ENCODE assay signal across 11 cellular contexts in the genomic region with DNA sequence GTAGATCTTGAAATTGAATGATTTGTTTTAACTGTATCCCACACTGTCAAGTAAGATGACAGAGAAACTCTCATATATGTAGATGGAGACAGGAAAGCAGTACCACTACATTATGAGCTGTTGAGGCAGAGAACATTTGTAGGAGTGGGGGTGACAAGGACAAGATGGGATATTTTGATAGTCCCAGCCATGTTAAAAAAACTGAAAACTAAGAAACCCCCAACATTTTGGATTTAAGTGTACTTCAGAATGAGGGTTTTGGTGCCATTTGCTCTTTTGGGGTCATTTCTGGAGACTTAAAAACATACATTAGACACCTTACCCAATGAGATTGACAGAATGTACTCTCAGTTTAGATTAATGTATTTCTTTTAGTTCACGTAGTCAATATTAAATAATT.
DNase-seq lines count a peak whose midpoint lies in the region; TF ChIP-seq lines count a peak whose summit lies in the region.
"Had no signal": no experiment of that assay in that cellular context is flagged by ENCODE, and none has a peak within 500 bp of the region (broad histone marks: within the 10 kb centered on the region; RNA-seq: fewer than 3 reads in every experiment).

No MANE protein-coding gene starts in this region.

- peaks cover 0 to 8% (median 0%) of the 10 kb centered on the region in 45 donors for H3K27me3 ChIP-seq in dorsolateral prefrontal cortex

- TF ChIP-seq CTCF in AG04449 (IDR thresholded peaks at IDR 0.05; ENCODE audit: insufficient read depth, low read length, missing control alignments) (no peak), HFFc6 (IDR thresholded peaks at IDR 0.05) (no peak), dorsolateral prefrontal cortex (IDR thresholded peaks at IDR 0.05 in 54 of 56, conservative IDR thresholded peaks at IDR 0.05 in 2 of 56; ENCODE audit: low read depth in 1 of 56, partially characterized antibody in 56 of 56) (no peak), neural crest cell (conservative IDR thresholded peaks at IDR 0.05) (no peak)

- H3K4me3 Mint-ChIP-seq in HFFc6: peak overlapping the region; percentile 93
- peak overlapping the region; percentile 90 for H3K4me3 Mint-ChIP-seq in neural crest cell

- intact Hi-C loops in dorsolateral prefrontal cortex (cut with DNase I): loop anchor here (5.0 kb wide), 2 partner anchors 38 to 523 kb away; no protein-coding TSS in a partner anchor

- POLR2A ChIA-PET in AG04449 (lab: Yijun Ruan, JAX): interaction anchor here (0.6 kb wide), 1 partner anchor 341 kb away, joined by 3 read pairs; no protein-coding TSS in a partner anchor
- POLR2A ChIA-PET in HEK293T (lab: Yijun Ruan, JAX): no interaction called here

- peak overlapping the region in 35 of 59 donors; percentile 0 to 84 (median 56) for H3K27ac ChIP-seq in dorsolateral prefrontal cortex
- H3K27ac ChIP-seq: foreskin keratinocyte had no signal

- peaks cover 81% of the 10 kb centered on the region for H3K4me1 Mint-ChIP-seq in HFFc6 (ENCODE audit: low read depth)
- peaks cover 32% of the 10 kb centered on the region for H3K4me1 Mint-ChIP-seq in neural crest cell

- H3K27me3 Mint-ChIP-seq in HFFc6 (ENCODE audit: insufficient read depth) (no peaks in the 10 kb centered on the region; the same call in 1 of the 2 replicates), neural crest cell (ENCODE audit: low read depth) (peaks cover 56% of the 10 kb centered on the region)

- DNase-seq in AG04449 (ENCODE audit: low read depth, low spot score): no peak
- DNase-seq in HFFc6: no peak
- DNase-seq in dorsolateral prefrontal cortex: no peak
- DNase-seq in neural crest cell (ENCODE audit: low read depth, low spot score): no peak
- DNase-seq in NCI-H2029 (lab: John Stamatoyannopoulos, UW): no peak
- DNase-seq in activated CD8-positive, alpha-beta memory T cell treated with anti-CD3 and anti-CD28 coated beads, Interleukin-2, amount 50 U/mL, for 4 hours: no peak
- no peak for DNase-seq in HEK293T (ENCODE audit: extremely low spot score)
- no peak for DNase-seq in NCI-H1105 treated with DMSO at 0.1 percent for 48 hours (lab: John Stamatoyannopoulos, UW)
- DNase-seq: activated CD4-positive, CD25-positive, alpha-beta regulatory T cell treated with anti-CD3 and anti-CD28 coated beads, Interleukin-2, amount 50 U/mL, for 72 hours; activated naive CD4-positive, alpha-beta T cell treated with anti-CD3 and anti-CD28 coated beads for 36 hours; foreskin keratinocyte had no signal

- H3K9me3 Mint-ChIP-seq in HFFc6 (no peaks in the 10 kb centered on the region), neural crest cell (no peaks in the 10 kb centered on the region)
- H3K9me3 Mint-ChIP-seq: activated naive CD4-positive, alpha-beta T cell treated with anti-CD3 and anti-CD28 coated beads for 36 hours had no signal

- H3K27ac Mint-ChIP-seq in HFFc6 (peak overlapping the region; percentile 89), neural crest cell (ENCODE audit: unreplicated experiment) (no peak overlapping the region)
- H3K27ac Mint-ChIP-seq: activated naive CD4-positive, alpha-beta T cell treated with anti-CD3 and anti-CD28 coated beads for 36 hours had no signal

- H3K36me3 Mint-ChIP-seq in HFFc6 (ENCODE audit: low read depth) (peaks cover 6% of the 10 kb centered on the region; the same call in 1 of the 2 replicates), neural crest cell (ENCODE audit: low read depth) (no peaks in the 10 kb centered on the region)

- H3K4me3 ChIP-seq in AG04449 (ENCODE audit: low read depth, low read length) (peak overlapping the region; percentile 81), dorsolateral prefrontal cortex (peak overlapping the region in 52 of 59 donors; percentile 2 to 89 (median 74))

- CTCF ChIA-PET in AG04449 (lab: Yijun Ruan, JAX): interaction anchor here (0.9 to 5.2 kb wide), 7 partner anchors 12 to 365 kb away, joined by 3 to 30 read pairs (median 4); no protein-coding TSS in a partner anchor
- CTCF ChIA-PET in HEK293T (lab: Yijun Ruan, JAX): no interaction called here

TF ChIP-seq in HEK293T, 16 proteins besides CTCF, POLR2A, EP300 and RAD21:
- no peak for TF ChIP-seq HDGF (IDR thresholded peaks at IDR 0.05; ENCODE audit: borderline replicate concordance)
- no peak for TF ChIP-seq LEF1 (IDR thresholded peaks at IDR 0.05; ENCODE audit: borderline replicate concordance)
- no peak for TF ChIP-seq ZNF384 (IDR thresholded peaks at IDR 0.05)
- TF ChIP-seq SUZ12 (IDR thresholded peaks at IDR 0.05): no peak
- TF ChIP-seq TARDBP (IDR thresholded peaks at IDR 0.05): no peak
- TF ChIP-seq FOXK2 (IDR thresholded peaks at IDR 0.05): no peak
- TF ChIP-seq BHLHE40 (IDR thresholded peaks at IDR 0.05; ENCODE audit: borderline replicate concordance): no peak
- TF ChIP-seq NFRKB (IDR thresholded peaks at IDR 0.05): no peak
- no peak for TF ChIP-seq FOXA1 (IDR thresholded peaks at IDR 0.05)
- no peak for TF ChIP-seq L3MBTL2 (conservative IDR thresholded peaks at IDR 0.05)
- TF ChIP-seq SP1 (IDR thresholded peaks at IDR 0.05): no peak
- TF ChIP-seq ELF4 (IDR thresholded peaks at IDR 0.05): no peak
- no peak for TF ChIP-seq FOXM1 (IDR thresholded peaks at IDR 0.05; ENCODE audit: borderline replicate concordance)
- no peak for TF ChIP-seq CTBP1 (IDR thresholded peaks at IDR 0.05; ENCODE audit: borderline replicate concordance)
- TF ChIP-seq, protein P1, sequence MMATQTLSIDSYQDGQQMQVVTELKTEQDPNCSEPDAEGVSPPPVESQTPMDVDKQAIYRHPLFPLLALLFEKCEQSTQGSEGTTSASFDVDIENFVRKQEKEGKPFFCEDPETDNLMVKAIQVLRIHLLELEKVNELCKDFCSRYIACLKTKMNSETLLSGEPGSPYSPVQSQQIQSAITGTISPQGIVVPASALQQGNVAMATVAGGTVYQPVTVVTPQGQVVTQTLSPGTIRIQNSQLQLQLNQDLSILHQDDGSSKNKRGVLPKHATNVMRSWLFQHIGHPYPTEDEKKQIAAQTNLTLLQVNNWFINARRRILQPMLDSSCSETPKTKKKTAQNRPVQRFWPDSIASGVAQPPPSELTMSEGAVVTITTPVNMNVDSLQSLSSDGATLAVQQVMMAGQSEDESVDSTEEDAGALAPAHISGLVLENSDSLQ (IDR thresholded peaks at IDR 0.05): no peak
